8 cellular contexts compared by ENCODE assay signal in genomic region chr6:117906905-117907599, GRCh38. TPM values are rescaled to one million over a fixed set of nuclear protein-coding genes. Genes with fewer than 3 reads are reported as not detected.
DNase-seq lines count a peak whose midpoint lies in the region; ATAC-seq and TF ChIP-seq lines count a peak whose summit lies in the region.

SLC35F1 (plus strand) TSS chr6:117907264.

- H3K27ac Mint-ChIP-seq in activated CD4-positive, alpha-beta T cell treated with anti-CD3 and anti-CD28 coated beads for 36 hours: no peak within 1 kb of the TSS
- H3K27ac Mint-ChIP-seq in activated T-cell treated with anti-CD3 and anti-CD28 coated beads, Interleukin-2, amount 50 U/mL, for 72 hours: no peak within 1 kb of the TSS

- peak; percentile 70 for DNase-seq in activated CD4-positive, alpha-beta T cell treated with anti-CD3 and anti-CD28 coated beads for 36 hours
- no peak for DNase-seq in activated CD4-positive, alpha-beta T cell treated with anti-CD3 and anti-CD28 coated beads for 1 hour
- DNase-seq in NCI-H1930 (lab: John Stamatoyannopoulos, UW) (peak; percentile 39 to 76), glomerular visceral epithelial cell (ENCODE audit: extremely low spot score) (peak; percentile 24), omental fat pad (ENCODE audit: low spot score) (no peak), OCI-M2 (lab: John Stamatoyannopoulos, UW; ENCODE audit: unreplicated experiment) (no peak)
- peak; percentile 63 to 65 for DNase-seq in activated T-cell treated with anti-CD3 and anti-CD28 coated beads, Interleukin-2, amount 50 U/mL, for 72 hours

- H3K4me1 Mint-ChIP-seq in activated CD4-positive, alpha-beta T cell treated with anti-CD3 and anti-CD28 coated beads for 36 hours: peaks cover 11% of the 10 kb centered on the region
- no peaks in the 10 kb centered on the region for H3K4me1 Mint-ChIP-seq in activated T-cell treated with anti-CD3 and anti-CD28 coated beads, Interleukin-2, amount 50 U/mL, for 72 hours (ENCODE audit: low read depth)

- ATAC-seq in activated CD4-positive, alpha-beta T cell treated with anti-CD3 and anti-CD28 coated beads for 36 hours: peak; percentile 81
- ATAC-seq in HG02623 (IDR thresholded peaks at IDR 0.05; ENCODE audit: unreplicated experiment) (peak; percentile 54), omental fat pad (ENCODE audit: low FRiP score) (peak; percentile 61)
- ATAC-seq in activated T-cell treated with anti-CD3 and anti-CD28 coated beads, Interleukin-2, amount 50 U/mL, for 72 hours (replicated peaks in 1 of 2): peak; percentile 88 to 89

- peak within 1 kb of the TSS; percentile 59 for H3K4me3 Mint-ChIP-seq in activated CD4-positive, alpha-beta T cell treated with anti-CD3 and anti-CD28 coated beads for 36 hours
- H3K4me3 Mint-ChIP-seq in activated T-cell treated with anti-CD3 and anti-CD28 coated beads, Interleukin-2, amount 50 U/mL, for 72 hours: peak within 1 kb of the TSS; percentile 78 to 84

- CTCF ChIA-PET in activated CD4-positive, alpha-beta T cell treated with anti-CD3 and anti-CD28 coated beads for 36 hours (lab: Charles Lee): no interaction called here

- no peaks in the 10 kb centered on the region for H3K9me3 Mint-ChIP-seq in activated CD4-positive, alpha-beta T cell treated with anti-CD3 and anti-CD28 coated beads for 36 hours (ENCODE audit: low read depth)
- no peaks in the 10 kb centered on the region for H3K9me3 Mint-ChIP-seq in activated T-cell treated with anti-CD3 and anti-CD28 coated beads, Interleukin-2, amount 50 U/mL, for 72 hours

- no peaks in the 10 kb centered on the region for H3K36me3 Mint-ChIP-seq in activated CD4-positive, alpha-beta T cell treated with anti-CD3 and anti-CD28 coated beads for 36 hours (ENCODE audit: low read depth)
- no peaks in the 10 kb centered on the region for H3K36me3 Mint-ChIP-seq in activated T-cell treated with anti-CD3 and anti-CD28 coated beads, Interleukin-2, amount 50 U/mL, for 72 hours (ENCODE audit: insufficient read depth in 2 of 2)

- intact Hi-C loops in activated CD4-positive, alpha-beta T cell treated with anti-CD3 and anti-CD28 coated beads for 36 hours (cut with DNase I, micrococcal nuclease): loop anchor here in 1 of 2 experiments (10.0 kb wide), 1 partner anchor 302 kb away; the partner anchor contains the start of gene GOPC

- POLR2A ChIA-PET in activated CD4-positive, alpha-beta T cell treated with anti-CD3 and anti-CD28 coated beads for 36 hours (lab: Charles Lee): no interaction called here

- H3K27me3 Mint-ChIP-seq in activated CD4-positive, alpha-beta T cell treated with anti-CD3 and anti-CD28 coated beads for 36 hours: peaks cover 61% of the 10 kb centered on the region
- peaks cover 59% of the 10 kb centered on the region for H3K27me3 Mint-ChIP-seq in activated T-cell treated with anti-CD3 and anti-CD28 coated beads, Interleukin-2, amount 50 U/mL, for 72 hours (ENCODE audit: low read depth)

- TF ChIP-seq CTCF in omental fat pad (IDR thresholded peaks at IDR 0.05): no peak

RNA-seq across cellular contexts. Expression of gene SLC35F1, which starts in this region (rescaled TPM):
- under 1 TPM; 0.18 to 0.23 TPM for total RNA-seq in activated CD4-positive, alpha-beta T cell treated with anti-CD3 and anti-CD28 coated beads for 36 hours
- 1 to 10 TPM in 1 of 2 donors, under 1 TPM in 1; 0.50 to 2.3 TPM for total RNA-seq in activated T-cell treated with anti-CD3 and anti-CD28 coated beads, Interleukin-2, amount 50 U/mL, for 72 hours
- total RNA-seq in omental fat pad: 10 to 100 TPM in 1 of 4 donors, 1 to 10 TPM in 2, under 1 TPM in 1; 0.74 to 12.0 (median 2.3) TPM

Comparison
In these comparisons a context has a peak if more than half of its experiments do, and no peak if none do; other contexts are left out.
1. Peak in DNase-seq and ATAC-seq in activated CD4-positive, alpha-beta T cell treated with anti-CD3 and anti-CD28 coated beads for 36 hours; RNA of the gene not detected or under 1 TPM.
2. DNase-seq: peak in NCI-H1930 (2 of 2), activated T-cell treated with anti-CD3 and anti-CD28 coated beads, Interleukin-2, amount 50 U/mL, for 72 hours (2 of 2) and glomerular visceral epithelial cell (single experiment); none in activated CD4-positive, alpha-beta T cell treated with anti-CD3 and anti-CD28 coated beads for 1 hour (single experiment), omental fat pad (single experiment) and OCI-M2 (single experiment).
3. Peak in every context shown above with its lines, with median percentiles within 50 percentile points of each other: ATAC-seq.